Comparison of ENCODE assay signal across 8 cellular contexts in genomic region chr16:4293822-4294457, GRCh38. TPM values are rescaled to one million over a fixed set of nuclear protein-coding genes. Genes with fewer than 3 reads are reported as not detected.
DNase-seq lines count a peak whose midpoint lies in the region; ATAC-seq and TF ChIP-seq lines count a peak whose summit lies in the region.

No MANE protein-coding gene starts in this region.

- H3K4me3 ChIP-seq in mesodermal cell (ENCODE audit: extremely low read depth, insufficient read depth, low read length, poor library complexity, severe bottlenecking) (no peak overlapping the region), OCI-LY7 (ENCODE audit: low read depth, low read length, poor library complexity, severe bottlenecking) (no peak overlapping the region)

- ATAC-seq in HG03520 (IDR thresholded peaks at IDR 0.05; ENCODE audit: unreplicated experiment) (no peak), GM21786 (IDR thresholded peaks at IDR 0.05; ENCODE audit: unreplicated experiment) (no peak)

- H3K36me3 ChIP-seq in mesodermal cell (ENCODE audit: control insufficient read depth, insufficient read depth, low read length) (no peaks in the 10 kb centered on the region), OCI-LY7 (ENCODE audit: insufficient read depth, low read length) (peaks cover 3% of the 10 kb centered on the region; the same call in 1 of the 2 replicates)

- peak overlapping the region; percentile 86 for H3K27ac ChIP-seq in mesodermal cell (ENCODE audit: low read depth, low read length, severe bottlenecking)
- no peak overlapping the region for H3K27ac ChIP-seq in OCI-LY7 (ENCODE audit: low read depth, low read length, poor library complexity, severe bottlenecking)

- no peak overlapping the region for H3K4me2 ChIP-seq in OCI-LY7 (ENCODE audit: low read length)

- BruUV-seq in OCI-LY7 (replicated peaks; lab: Mats Ljungman, UMichigan): no TSS peak

- WGBS in mesodermal cell (ENCODE audit: insufficient coverage in 2 of 2), 2 experiments: 7 to 9% methylated on average over 16 to 19 of the region's 20 CpGs

- H3K4me1 ChIP-seq in mesodermal cell (ENCODE audit: control insufficient read depth, insufficient read depth, low read length, poor library complexity, severe bottlenecking) (peaks cover 54% of the 10 kb centered on the region), OCI-LY7 (ENCODE audit: insufficient read depth, low read length, poor library complexity, severe bottlenecking) (no peaks in the 10 kb centered on the region)

- CTCF ChIA-PET in OCI-LY7 (lab: Charles Lee; ENCODE audit: unreplicated experiment): no interaction called here

- peak; percentile 19 for DNase-seq in DMS53 treated with DMSO at 0.1 percent for 48 hours (lab: John Stamatoyannopoulos, UW; ENCODE audit: unreplicated experiment)
- peak; percentile 85 for DNase-seq in NCI-H2196 treated with DMSO at 0.1 percent for 48 hours (lab: John Stamatoyannopoulos, UW; ENCODE audit: unreplicated experiment)
- DNase-seq in dedifferentiated amniotic fluid mesenchymal stem cell (ENCODE audit: extremely low spot score): peak; percentile 84
- DNase-seq in OCI-LY7 (ENCODE audit: low spot score): no peak
- DNase-seq in posterior vena cava (ENCODE audit: low spot score): no peak

- TF ChIP-seq CTCF in OCI-LY7 (conservative IDR thresholded peaks at IDR 0.05; ENCODE audit: low read length): no peak

- no peak overlapping the region for H2AFZ ChIP-seq in OCI-LY7 (ENCODE audit: low read length)

- intact Hi-C loops in OCI-LY7 (cut with micrococcal nuclease; ENCODE audit: unreplicated experiment): no loop called here
- intact Hi-C loops in posterior vena cava (cut with DNase I): loop anchor here in 1 of 2 donors (5.0 kb wide), 1 partner anchor 33 kb away; no protein-coding TSS in a partner anchor

- POLR2A ChIA-PET in OCI-LY7 (lab: Charles Lee): interaction anchor here (0.7 to 0.9 kb wide), 2 partner anchors 18 to 123 kb away, joined by 3 to 5 read pairs; no protein-coding TSS in a partner anchor

- H3K9me2 ChIP-seq in OCI-LY7 (ENCODE audit: insufficient read depth, low read length): no peaks in the 10 kb centered on the region

- H4K20me1 ChIP-seq in OCI-LY7 (ENCODE audit: insufficient read depth, low read length): no peaks in the 10 kb centered on the region

- no peaks in the 10 kb centered on the region for H3K9me3 ChIP-seq in mesodermal cell (ENCODE audit: control insufficient read depth, low read length)
- no peaks in the 10 kb centered on the region for H3K9me3 ChIP-seq in OCI-LY7 (ENCODE audit: low read length)

- H3K79me2 ChIP-seq in OCI-LY7 (ENCODE audit: insufficient read depth, low read depth, low read length): no peaks in the 10 kb centered on the region

RNA-seq across cellular contexts. Expression of gene TFAP4, which starts 21.1 kb away (rescaled TPM):
- polyA plus RNA-seq in mesodermal cell (2013, experiment 1 of 2): 10.8 TPM
- polyA plus RNA-seq in mesodermal cell (2013, experiment 2 of 2): 8.5 TPM
- 30.8 and 41.2 TPM in 2 replicates for total RNA-seq in OCI-LY7 (2014; rRNA removed; shearing (Covaris generic))
- total RNA-seq in OCI-LY7 (2022): 41.9 and 43.2 TPM in 2 replicates
- 1 to 10 TPM; 4.0 to 5.4 TPM for total RNA-seq in posterior vena cava

RNA-seq across cellular contexts. Expression of gene GLIS2, which starts 21.9 kb away (rescaled TPM):
- 10.1 TPM for polyA plus RNA-seq in mesodermal cell (2013, experiment 1 of 2)
- 8.9 TPM for polyA plus RNA-seq in mesodermal cell (2013, experiment 2 of 2)
- total RNA-seq in OCI-LY7 (2014; rRNA removed; shearing (Covaris generic)): not detected in 2 replicates
- 0.08 TPM in 1 of 2 replicates, not detected in the other for total RNA-seq in OCI-LY7 (2022)
- total RNA-seq in posterior vena cava: 10 to 100 TPM; 35.6 to 49.0 TPM

RNA-seq across cellular contexts. Expression of gene SRL, which starts 52.1 kb away (rescaled TPM):
- 0.18 TPM for polyA plus RNA-seq in mesodermal cell (2013, experiment 1 of 2)
- 0.05 TPM for polyA plus RNA-seq in mesodermal cell (2013, experiment 2 of 2)
- not detected in 2 replicates for total RNA-seq in OCI-LY7 (2014; rRNA removed; shearing (Covaris generic))
- not detected in 2 replicates for total RNA-seq in OCI-LY7 (2022)
- 1 to 10 TPM; 4.1 to 4.6 TPM for total RNA-seq in posterior vena cava

RNA-seq across cellular contexts. Expression of gene PAM16, which starts 57.2 kb away (rescaled TPM):
- 60.5 TPM for polyA plus RNA-seq in mesodermal cell (2013, experiment 1 of 2)
- 42.8 TPM for polyA plus RNA-seq in mesodermal cell (2013, experiment 2 of 2)
- total RNA-seq in OCI-LY7 (2014; rRNA removed; shearing (Covaris generic)): 80.6 and 92.1 TPM in 2 replicates
- total RNA-seq in OCI-LY7 (2022): 77.4 and 82.4 TPM in 2 replicates
- 10 to 100 TPM; 25.3 to 28.8 TPM for total RNA-seq in posterior vena cava

Comparison
In these comparisons a context has a peak if more than half of its experiments do, and no peak if none do; other contexts are left out.
1. DNase-seq: peak in DMS53 treated with DMSO at 0.1 percent for 48 hours (single experiment), NCI-H2196 treated with DMSO at 0.1 percent for 48 hours (single experiment) and dedifferentiated amniotic fluid mesenchymal stem cell (single experiment); none in OCI-LY7 (single experiment) and posterior vena cava (single experiment).
2. RNA of gene TFAP4, which starts 21.1 kb away (total RNA-seq): 30.8 to 43.2 TPM in OCI-LY7; 4.0 to 5.4 TPM in posterior vena cava; every median in the first group is over 4 times any median in the second.
3. RNA of gene GLIS2, which starts 21.9 kb away (total RNA-seq): 35.6 to 49.0 TPM in posterior vena cava; 0.08 TPM in OCI-LY7; every median in the first group is over 10 times any median in the second.
4. RNA of gene SRL, which starts 52.1 kb away (total RNA-seq): 4.1 to 4.6 TPM in posterior vena cava; not detected in OCI-LY7; every median in the first group is over 4 times any median in the second.